In genomic region chr1:85692730-85693314, GRCh38 we compare ENCODE assay signal across 8 cellular contexts. TPM values are rescaled to one million over a fixed set of nuclear protein-coding genes. Genes with fewer than 3 reads are reported as not detected.
DNase-seq lines count a peak whose midpoint lies in the region; ATAC-seq, FAIRE-seq and TF ChIP-seq lines count a peak whose summit lies in the region.

No MANE protein-coding gene starts in this region.

- no peaks in the 10 kb centered on the region for H3K9me3 ChIP-seq in thoracic aorta

- peak; percentile 81 for FAIRE-seq in RCC 7860 (lab: Jason Lieb, UNC)

- H3K27me3 ChIP-seq in thoracic aorta (replicated peaks; ENCODE audit: insufficient read depth): no peaks in the 10 kb centered on the region

- H3K4me3 ChIP-seq in fibroblast of villous mesenchyme (ENCODE audit: low read depth, low read length): no peak overlapping the region
- H3K4me3 ChIP-seq in thoracic aorta: no peak overlapping the region

- peak; percentile 51 for TF ChIP-seq CTCF in fibroblast of villous mesenchyme (IDR thresholded peaks at IDR 0.05; ENCODE audit: insufficient read depth, low read depth, low read length)
- TF ChIP-seq CTCF in thoracic aorta (IDR thresholded peaks at IDR 0.05): peak; percentile 56

- peak; percentile 7 for DNase-seq in NCI-H345 (lab: John Stamatoyannopoulos, UW)
- DNase-seq in NCI-H345 treated with DMSO at 0.1 percent for 48 hours (lab: John Stamatoyannopoulos, UW; ENCODE audit: unreplicated experiment): no peak
- peak; percentile 42 for DNase-seq in RCC 7860 (ENCODE audit: low spot score)
- DNase-seq in fibroblast of villous mesenchyme (ENCODE audit: low read depth): peak; percentile 78
- DNase-seq in thoracic aorta (ENCODE audit: low spot score): no peak

- H3K4me1 ChIP-seq in thoracic aorta (ENCODE audit: control insufficient read depth in 1 of 2, low read depth in 2 of 2): peaks cover 2 to 10% of the 10 kb centered on the region in 2 donors

- no peak for ATAC-seq in thoracic aorta (ENCODE audit: insufficient number of reproducible peaks, low FRiP score, low read depth)
- no peak for ATAC-seq in GM19395 (IDR thresholded peaks at IDR 0.05; ENCODE audit: unreplicated experiment)
- no peak for ATAC-seq in GM21717 (IDR thresholded peaks at IDR 0.05; ENCODE audit: unreplicated experiment)
- no peak for ATAC-seq in GM21515 (IDR thresholded peaks at IDR 0.05; ENCODE audit: unreplicated experiment)

- H3K36me3 ChIP-seq in thoracic aorta: peaks cover 5% of the 10 kb centered on the region

- H3K27ac ChIP-seq in thoracic aorta: no peak overlapping the region

RNA-seq across cellular contexts. Expression of gene ZNHIT6, which starts 15.4 kb away (rescaled TPM):
- total RNA-seq in fibroblast of villous mesenchyme (10.3 and 17.3 TPM in 2 replicates), thoracic aorta (10 to 100 TPM; 14.5 to 19.1 TPM)

Comparison
In these comparisons a context has a peak if more than half of its experiments do, and no peak if none do; other contexts are left out.
1. DNase-seq: peak in NCI-H345 (single experiment), RCC 7860 (single experiment) and fibroblast of villous mesenchyme (single experiment); none in NCI-H345 treated with DMSO at 0.1 percent for 48 hours (single experiment) and thoracic aorta (single experiment).